Comparison of ENCODE assay signal across 15 cellular contexts in the genomic region with DNA sequence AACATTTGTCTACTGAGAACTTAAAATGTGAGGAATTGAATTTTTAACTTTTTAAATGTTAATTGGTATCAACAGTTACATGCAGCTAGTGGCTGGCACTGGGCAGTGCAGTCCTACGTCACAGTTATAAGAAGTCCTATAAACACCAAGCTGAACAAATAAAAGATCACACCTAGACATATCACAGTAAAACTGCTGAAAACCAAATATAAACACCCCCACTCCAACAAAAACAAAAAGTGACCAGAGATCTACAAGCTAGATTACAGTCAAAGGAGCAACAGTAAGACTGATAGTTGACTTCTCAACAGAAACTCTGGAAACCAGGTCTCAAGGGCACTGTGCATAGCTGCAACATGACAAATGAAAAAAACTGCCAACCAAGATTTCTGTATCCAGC. TPM values are rescaled to one million over a fixed set of nuclear protein-coding genes. Genes with fewer than 3 reads are reported as not detected.
DNase-seq lines count a peak whose midpoint lies in the region; ATAC-seq and TF ChIP-seq lines count a peak whose summit lies in the region.
"Had no signal": no experiment of that assay in that cellular context is flagged by ENCODE, and none has a peak within 500 bp of the region (broad histone marks: within the 10 kb centered on the region; RNA-seq: fewer than 3 reads in every experiment).

No MANE protein-coding gene starts in this region.

- DNase-seq in EL (peak; percentile 16), LNCaP clone FGC (ENCODE audit: low read depth) (peak; percentile 79), naive B cell (no peak), HCEC 1CT (no peak)
- no peak for DNase-seq in effector memory CD8-positive, alpha-beta T cell
- no peak for DNase-seq in activated T-helper 1 cell treated with anti-CD3 and anti-CD28 coated beads, Interleukin-12 subunit alpha, Interleukin-12 subunit beta, Interleukin-2, Interleukin-4 antibody, amounts not matched to agents 30 ng/mL and 10 ng/mL and 1 ng/mL, durations not matched to agents 14 hours and 24 hours and 36 hours (ENCODE audit: low spot score)
- DNase-seq: activated CD8-positive, alpha-beta memory T cell treated with anti-CD3 and anti-CD28 coated beads, Interleukin-2, amount 50 U/mL, for 48 hours; COR-L47; NCI-H1048; NCI-H446 had no signal

- H3K4me1 Mint-ChIP-seq in effector memory CD8-positive, alpha-beta T cell (ENCODE audit: low read depth in 2 of 2) = peaks cover 43 to 78% of the 10 kb centered on the region in 2 donors
- peaks cover 49 to 84% (median 76%) of the 10 kb centered on the region in 3 donors for H3K4me1 Mint-ChIP-seq in naive B cell
- H3K4me1 Mint-ChIP-seq in activated T-helper 1 cell treated with anti-CD3 and anti-CD28 coated beads, Interleukin-12 subunit alpha, Interleukin-12 subunit beta, Interleukin-2, Interleukin-4 antibody, amounts not matched to agents 30 ng/mL and 10 ng/mL and 1 ng/mL, durations not matched to agents 14 hours and 24 hours and 36 hours (ENCODE audit: low read depth) = peaks cover 45% of the 10 kb centered on the region

- TF ChIP-seq POLR2A in GM18505 (IDR thresholded peaks at IDR 0.05; ENCODE audit: borderline replicate concordance, extremely low read depth, insufficient read depth, insufficient read length) = no peak

- H3K36me3 Mint-ChIP-seq in effector memory CD8-positive, alpha-beta T cell (ENCODE audit: insufficient read depth) = peaks cover under 1% of the 10 kb centered on the region
- H3K36me3 Mint-ChIP-seq in naive B cell = peaks cover 0 to under 1% of the 10 kb centered on the region in 2 donors
- peaks cover 5% of the 10 kb centered on the region for H3K36me3 Mint-ChIP-seq in activated T-helper 1 cell treated with anti-CD3 and anti-CD28 coated beads, Interleukin-12 subunit alpha, Interleukin-12 subunit beta, Interleukin-2, Interleukin-4 antibody, amounts not matched to agents 30 ng/mL and 10 ng/mL and 1 ng/mL, durations not matched to agents 14 hours and 24 hours and 36 hours (ENCODE audit: low read depth)

- H3K4me3 ChIP-seq in LNCaP clone FGC (ENCODE audit: low read depth, low read length) = peak overlapping the region; percentile 29
- H3K4me3 ChIP-seq: thoracic aorta had no signal

- H3K27ac Mint-ChIP-seq in effector memory CD8-positive, alpha-beta T cell = peak overlapping the region; percentile 5 to 12
- peak overlapping the region in 2 of 6 donors; percentile 6 to 82 for H3K27ac Mint-ChIP-seq in naive B cell
- no peak overlapping the region for H3K27ac Mint-ChIP-seq in activated T-helper 1 cell treated with anti-CD3 and anti-CD28 coated beads, Interleukin-12 subunit alpha, Interleukin-12 subunit beta, Interleukin-2, Interleukin-4 antibody, amounts not matched to agents 30 ng/mL and 10 ng/mL and 1 ng/mL, durations not matched to agents 14 hours and 24 hours and 36 hours

- H3K27me3 Mint-ChIP-seq in effector memory CD8-positive, alpha-beta T cell = no peaks in the 10 kb centered on the region
- H3K27me3 Mint-ChIP-seq in naive B cell = no peaks in the 10 kb centered on the region
- H3K27me3 Mint-ChIP-seq in activated T-helper 1 cell treated with anti-CD3 and anti-CD28 coated beads, Interleukin-12 subunit alpha, Interleukin-12 subunit beta, Interleukin-2, Interleukin-4 antibody, amounts not matched to agents 30 ng/mL and 10 ng/mL and 1 ng/mL, durations not matched to agents 14 hours and 24 hours and 36 hours (ENCODE audit: insufficient read depth) = no peaks in the 10 kb centered on the region
- H3K27me3 Mint-ChIP-seq: brain had no signal

- peak overlapping the region in 1 of 2 donors; percentile 6 for H3K4me3 Mint-ChIP-seq in effector memory CD8-positive, alpha-beta T cell
- H3K4me3 Mint-ChIP-seq in naive B cell = peak overlapping the region in 5 of 8 donors; percentile 17 to 61 (median 30)
- no peak overlapping the region for H3K4me3 Mint-ChIP-seq in activated T-helper 1 cell treated with anti-CD3 and anti-CD28 coated beads, Interleukin-12 subunit alpha, Interleukin-12 subunit beta, Interleukin-2, Interleukin-4 antibody, amounts not matched to agents 30 ng/mL and 10 ng/mL and 1 ng/mL, durations not matched to agents 14 hours and 24 hours and 36 hours

- no peak for TF ChIP-seq CTCF in LNCaP clone FGC (IDR thresholded peaks at IDR 0.05; ENCODE audit: control insufficient read depth, extremely low read depth, insufficient read depth)

- no peak for ATAC-seq in effector memory CD8-positive, alpha-beta T cell (replicated peaks)
- ATAC-seq in naive B cell (ENCODE audit: low read depth in 2 of 2) (no peak), GM18867 (IDR thresholded peaks at IDR 0.05; ENCODE audit: unreplicated experiment) (no peak), GM18505 (IDR thresholded peaks at IDR 0.05; ENCODE audit: unreplicated experiment) (no peak)
- ATAC-seq: sciatic nerve had no signal

- intact Hi-C loops in activated T-helper 1 cell treated with anti-CD3 and anti-CD28 coated beads, Interleukin-12 subunit alpha, Interleukin-12 subunit beta, Interleukin-2, Interleukin-4 antibody, amounts not matched to agents 30 ng/mL and 10 ng/mL and 1 ng/mL, durations not matched to agents 14 hours and 24 hours and 36 hours (cut with micrococcal nuclease) = no loop called here

- H3K9me3 Mint-ChIP-seq in effector memory CD8-positive, alpha-beta T cell = no peaks in the 10 kb centered on the region
- no peaks in the 10 kb centered on the region for H3K9me3 Mint-ChIP-seq in naive B cell
- no peaks in the 10 kb centered on the region for H3K9me3 Mint-ChIP-seq in activated T-helper 1 cell treated with anti-CD3 and anti-CD28 coated beads, Interleukin-12 subunit alpha, Interleukin-12 subunit beta, Interleukin-2, Interleukin-4 antibody, amounts not matched to agents 30 ng/mL and 10 ng/mL and 1 ng/mL, durations not matched to agents 14 hours and 24 hours and 36 hours

RNA-seq across cellular contexts. Expression of gene TLK1, which starts 19.4 kb away (rescaled TPM):
- 10 to 100 TPM; 21.1 to 86.1 (median 62.8) TPM for polyA plus RNA-seq in naive B cell (ENCODE audit: low read depth in 6 of 6)
- total RNA-seq in activated T-helper 1 cell treated with anti-CD3 and anti-CD28 coated beads, Interleukin-12 subunit alpha, Interleukin-12 subunit beta, Interleukin-2, Interleukin-4 antibody, amounts not matched to agents 30 ng/mL and 10 ng/mL and 1 ng/mL, durations not matched to agents 14 hours and 24 hours and 36 hours = 106 and 112 TPM in 2 replicates

Comparison
In these comparisons a context has a peak if more than half of its experiments do, and no peak if none do; other contexts are left out.
1. DNase-seq: peak in EL (single experiment) and LNCaP clone FGC (single experiment); none in effector memory CD8-positive, alpha-beta T cell (0 of 3), naive B cell (single experiment), activated T-helper 1 cell treated with anti-CD3 and anti-CD28 coated beads, Interleukin-12 subunit alpha, Interleukin-12 subunit beta, Interleukin-2, Interleukin-4 antibody, amounts not matched to agents 30 ng/mL and 10 ng/mL and 1 ng/mL, durations not matched to agents 14 hours and 24 hours and 36 hours (single experiment) and HCEC 1CT (single experiment).